Comparison of ENCODE assay signal across 13 cellular contexts in the genomic region with DNA sequence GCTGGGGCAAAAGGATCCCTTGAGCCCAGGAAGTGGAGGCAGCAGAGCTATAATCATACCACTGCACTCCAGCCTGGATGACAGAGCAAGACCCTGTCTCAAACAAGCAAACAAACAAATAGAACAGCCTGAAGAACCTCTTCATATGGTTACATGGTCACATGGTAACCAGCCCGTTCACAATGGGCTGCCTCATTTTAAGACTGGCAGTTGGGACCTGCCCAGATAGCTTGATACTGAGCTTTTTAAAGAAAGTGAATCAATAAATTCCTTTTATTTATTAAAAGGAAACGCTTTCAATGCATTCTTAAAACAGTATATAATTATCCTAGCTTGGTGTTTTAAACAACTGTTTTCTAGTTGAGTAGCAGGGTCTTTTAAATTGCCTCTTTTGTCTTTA. TPM values are rescaled to one million over a fixed set of nuclear protein-coding genes. Genes with fewer than 3 reads are reported as not detected.
DNase-seq lines count a peak whose midpoint lies in the region; ATAC-seq and TF ChIP-seq lines count a peak whose summit lies in the region.
"Had no signal": no experiment of that assay in that cellular context is flagged by ENCODE, and none has a peak within 500 bp of the region (broad histone marks: within the 10 kb centered on the region; RNA-seq: fewer than 3 reads in every experiment).

No MANE protein-coding gene starts in this region.

- peaks cover 5% of the 10 kb centered on the region for H3K36me3 ChIP-seq in CD4-positive, alpha-beta memory T cell (ENCODE audit: insufficient read depth, low read length)

- ATAC-seq in HG02885 (IDR thresholded peaks at IDR 0.05; ENCODE audit: poor library complexity, unreplicated experiment) (no peak), GM21447 (IDR thresholded peaks at IDR 0.05; ENCODE audit: unreplicated experiment) (no peak)

- CTCF ChIA-PET in CD4-positive, alpha-beta memory T cell (lab: Charles Lee; ENCODE audit: partially characterized antibody) = interaction anchor here (0.7 to 3.4 kb wide), 7 partner anchors 8 to 809 kb away, joined by 3 to 14 read pairs (median 6); no protein-coding TSS in a partner anchor

- peaks cover 75% of the 10 kb centered on the region for H3K4me1 ChIP-seq in CD4-positive, alpha-beta memory T cell (ENCODE audit: insufficient read depth, low read length)

- H3K4me3 Mint-ChIP-seq in CD4-positive, alpha-beta memory T cell = no peak overlapping the region
- H3K4me3 Mint-ChIP-seq in brain = no peak overlapping the region
- no peak overlapping the region for H3K4me3 Mint-ChIP-seq in progenitor cell of endocrine pancreas (ENCODE audit: low read depth)
- H3K4me3 Mint-ChIP-seq: activated CD4-positive, alpha-beta T cell treated with anti-CD3 and anti-CD28 coated beads, Interleukin-2, amount 10 ng/mL, durations not matched to agents 24 days and 14 days had no signal

- H3K27ac Mint-ChIP-seq in CD4-positive, alpha-beta memory T cell = peak overlapping the region; percentile 39 to 77 (median 73)
- H3K27ac Mint-ChIP-seq in brain (peak overlapping the region in 4 of 5 experiments; percentile 68 to 85 (median 78)), progenitor cell of endocrine pancreas (peak overlapping the region; percentile 51)
- H3K27ac Mint-ChIP-seq: activated CD4-positive, alpha-beta T cell treated with anti-CD3 and anti-CD28 coated beads, Interleukin-2, amount 10 ng/mL, durations not matched to agents 24 days and 14 days had no signal

- no peak overlapping the region for H3K27ac ChIP-seq in CD4-positive, alpha-beta memory T cell (ENCODE audit: low read depth, low read length)

- H3K9me3 Mint-ChIP-seq in CD4-positive, alpha-beta memory T cell = no peaks in the 10 kb centered on the region
- H3K9me3 Mint-ChIP-seq in brain (no peaks in the 10 kb centered on the region), progenitor cell of endocrine pancreas (ENCODE audit: low read depth) (no peaks in the 10 kb centered on the region)
- H3K9me3 Mint-ChIP-seq: activated CD4-positive, alpha-beta T cell treated with anti-CD3 and anti-CD28 coated beads, Interleukin-2, amount 10 ng/mL, durations not matched to agents 24 days and 14 days; naive B cell had no signal

- intact Hi-C loops in CD4-positive, alpha-beta memory T cell (cut with micrococcal nuclease) = no loop called here

- H3K27me3 ChIP-seq in CD4-positive, alpha-beta memory T cell (ENCODE audit: insufficient read depth, low read length) = no peaks in the 10 kb centered on the region

- DNase-seq in CD4-positive, alpha-beta memory T cell = no peak
- DNase-seq in NCI-H2029 (lab: John Stamatoyannopoulos, UW) (peak; percentile 58), progenitor cell of endocrine pancreas (ENCODE audit: low spot score, unreplicated experiment) (no peak), SKM-1 treated with dmso at 0.1 percent for 144 hours (lab: John Stamatoyannopoulos, UW; ENCODE audit: unreplicated experiment) (no peak), RPMI8226 (no peak)
- DNase-seq: activated CD4-positive, alpha-beta T cell treated with anti-CD3 and anti-CD28 coated beads, Interleukin-2, amount 10 ng/mL, durations not matched to agents 24 days and 14 days; naive B cell; NCI-H510A treated with DMSO at 0.1 percent for 48 hours; stimulated activated naive CD4-positive, alpha-beta T cell treated with Interleukin-2 at 50 U/mL for 16 hours; T-helper 2 cell had no signal

- no peak for TF ChIP-seq CTCF in brain (conservative IDR thresholded peaks at IDR 0.05)
- no peak for TF ChIP-seq CTCF in progenitor cell of endocrine pancreas (IDR thresholded peaks at IDR 0.05; ENCODE audit: unreplicated experiment)

- no peaks in the 10 kb centered on the region for H3K9me3 ChIP-seq in CD4-positive, alpha-beta memory T cell (ENCODE audit: control insufficient read depth in 1 of 2, low read length in 2 of 2)

- POLR2A ChIA-PET in CD4-positive, alpha-beta memory T cell (lab: Charles Lee; ENCODE audit: partially characterized antibody) = interaction anchor here (0.7 to 6.3 kb wide), 4 partner anchors 9 to 138 kb away, joined by 3 to 53 read pairs (median 5); a partner anchor contains a TSS

- peaks cover 38 to 54% (median 47%) of the 10 kb centered on the region in 4 donors for H3K4me1 Mint-ChIP-seq in CD4-positive, alpha-beta memory T cell
- H3K4me1 Mint-ChIP-seq in brain (peaks cover 49% of the 10 kb centered on the region), progenitor cell of endocrine pancreas (ENCODE audit: low read depth) (peaks cover 14% of the 10 kb centered on the region)

- H3K27me3 Mint-ChIP-seq in CD4-positive, alpha-beta memory T cell = no peaks in the 10 kb centered on the region
- H3K27me3 Mint-ChIP-seq in brain = no peaks in the 10 kb centered on the region
- no peaks in the 10 kb centered on the region for H3K27me3 Mint-ChIP-seq in progenitor cell of endocrine pancreas
- H3K27me3 Mint-ChIP-seq: activated CD4-positive, alpha-beta T cell treated with anti-CD3 and anti-CD28 coated beads, Interleukin-2, amount 10 ng/mL, durations not matched to agents 24 days and 14 days; naive B cell had no signal

- H3K4me3 ChIP-seq in CD4-positive, alpha-beta memory T cell (ENCODE audit: low read length in 2 of 2) = no peak overlapping the region

- H3K36me3 Mint-ChIP-seq in CD4-positive, alpha-beta memory T cell = peaks cover 11 to 33% of the 10 kb centered on the region in 2 donors
- peaks cover 41% of the 10 kb centered on the region for H3K36me3 Mint-ChIP-seq in brain
- peaks cover 13% of the 10 kb centered on the region for H3K36me3 Mint-ChIP-seq in progenitor cell of endocrine pancreas (ENCODE audit: insufficient read depth)

RNA-seq across cellular contexts. Expression of a gene that starts 10.5 kb away (rescaled TPM):
- total RNA-seq in CD4-positive, alpha-beta memory T cell = 10 to 100 TPM; 79.5 to 88.1 TPM
- 10 to 100 TPM in 1 of 2 donors, 1 to 10 TPM in 1; 2.7 to 23.8 TPM for polyA plus RNA-seq in CD4-positive, alpha-beta memory T cell
- polyA plus RNA-seq in brain (ENCODE audit: insufficient read depth, low read depth, low replicate concordance) = 29.1 TPM
- total RNA-seq in progenitor cell of endocrine pancreas = 48.6 and 48.7 TPM in 2 replicates
